Comparison of ENCODE assay signal across 38 cellular contexts in genomic region chr5:148607406-148607805, GRCh38. TPM values are rescaled to one million over a fixed set of nuclear protein-coding genes. Genes with fewer than 3 reads are reported as not detected.
"Had no signal": no experiment of that assay in that cellular context is flagged by ENCODE, and none has a peak within 500 bp of the region (broad histone marks: within the 10 kb centered on the region; RNA-seq: fewer than 3 reads in every experiment).

No MANE protein-coding gene starts in this region.

- H3K4me3 ChIP-seq: adrenal gland, ascending aorta, body of pancreas, breast epithelium, cardiac muscle cell had no signal

- ATAC-seq: activated naive CD4-positive, alpha-beta T cell treated with anti-CD3 and anti-CD28 coated beads, Interleukin-2, amount 50 U/mL, for 72 hours; activated naive CD8-positive, alpha-beta T cell treated with anti-CD3 and anti-CD28 coated beads, Interleukin-2, amount 50 U/mL, for 24 hours; activated T-cell treated with anti-CD3 and anti-CD28 coated beads, Interleukin-2, amount 50 U/mL, for 4 hours; activated T-cell treated with anti-CD3 and anti-CD28 coated beads, Interleukin-2, amount 50 U/mL, for 72 hours; activated T-helper 17 cell treated with anti-CD3 and anti-CD28 coated beads, Interleukin-2, amount 50 U/mL, for 72 hours; body of pancreas had no signal

- H3K27ac ChIP-seq: adrenal gland, ascending aorta, body of pancreas, brain microvascular endothelial cell, breast epithelium, cardiac muscle cell had no signal

- H3K9me3 ChIP-seq: adrenal gland, ascending aorta, body of pancreas, breast epithelium had no signal

- DNase-seq: activated effector memory CD4-positive, alpha-beta T cell treated with anti-CD3 and anti-CD28 coated beads, Interleukin-2, amount 50 U/mL, for 16 hours; activated effector memory CD4-positive, alpha-beta T cell treated with Interleukin-2 at 50 U/mL for 16 hours; activated gamma-delta T cell; activated gamma-delta T cell treated with Interleukin-2 at 50 U/mL for 16 hours; activated naive CD4-positive, alpha-beta T cell; activated naive CD4-positive, alpha-beta T cell treated with anti-CD3 and anti-CD28 coated beads for 36 hours; activated naive CD4-positive, alpha-beta T cell treated with anti-CD3 and anti-CD28 coated beads, Interleukin-2, amount 10 ng/mL, durations not matched to agents 7 days and 5 days; activated naive CD4-positive, alpha-beta T cell treated with anti-CD3 and anti-CD28 coated beads, Interleukin-2, amount 50 U/mL, for 16 hours; activated naive CD4-positive, alpha-beta T cell treated with Interleukin-2 at 50 U/mL for 16 hours; activated naive CD8-positive, alpha-beta T cell treated with anti-CD3 and anti-CD28 coated beads for 36 hours; activated naive CD8-positive, alpha-beta T cell treated with anti-CD3 and anti-CD28 coated beads, Interleukin-2, amount 10 ng/mL, durations not matched to agents 7 days and 5 days; activated naive CD8-positive, alpha-beta T cell treated with anti-CD3 and anti-CD28 coated beads, Interleukin-2, amount 50 U/mL, for 24 hours; activated T-cell treated with anti-CD3 and anti-CD28 coated beads, Interleukin-2, amount 50 U/mL, for 1 hour; activated T-cell treated with anti-CD3 and anti-CD28 coated beads, Interleukin-2, amount 50 U/mL, for 24 hours; activated T-cell treated with anti-CD3 and anti-CD28 coated beads, Interleukin-2, amount 50 U/mL, for 4 hours; activated T-cell treated with anti-CD3 and anti-CD28 coated beads, Interleukin-2, amount 50 U/mL, for 48 hours; activated T-cell treated with anti-CD3 and anti-CD28 coated beads, Interleukin-2, amount 50 U/mL, for 72 hours; adrenal gland; amniotic stem cell; amygdala; anterior cingulate cortex; aorta; body of pancreas; brain microvascular endothelial cell; caudate nucleus; central memory CD4-positive, alpha-beta T cell; cerebellar nuclear complex had no signal

- H3K36me3 ChIP-seq: adrenal gland, ascending aorta, brain microvascular endothelial cell, breast epithelium, cardiac muscle cell had no signal

- FAIRE-seq: astrocyte, bronchial epithelial cell had no signal

- H3K27me3 ChIP-seq: adrenal gland, ascending aorta, body of pancreas, brain microvascular endothelial cell, breast epithelium, cardiac muscle cell had no signal

- H3K4me1 ChIP-seq: adrenal gland, ascending aorta, body of pancreas, breast epithelium had no signal

RNA-seq across cellular contexts. Expression of gene HTR4, which starts 46.9 kb away (rescaled TPM):
- total RNA-seq: activated naive CD4-positive, alpha-beta T cell treated with anti-CD3 and anti-CD28 coated beads for 36 hours; activated naive CD4-positive, alpha-beta T cell treated with anti-CD3 and anti-CD28 coated beads, Interleukin-2, amount 50 U/mL, for 72 hours; activated naive CD8-positive, alpha-beta T cell treated with anti-CD3 and anti-CD28 coated beads for 36 hours; activated naive CD8-positive, alpha-beta T cell treated with anti-CD3 and anti-CD28 coated beads, Interleukin-2, amount 10 ng/mL, durations not matched to agents 7 days and 5 days; activated T-cell treated with anti-CD3 and anti-CD28 coated beads, Interleukin-2, amount 50 U/mL, for 4 hours; activated T-cell treated with anti-CD3 and anti-CD28 coated beads, Interleukin-2, amount 50 U/mL, for 72 hours; activated T-helper 1 cell treated with anti-CD3 and anti-CD28 coated beads, Interleukin-12 subunit alpha, Interleukin-12 subunit beta, Interleukin-2, Interleukin-4 antibody, amounts not matched to agents 30 ng/mL and 10 ng/mL and 1 ng/mL, durations not matched to agents 14 hours and 24 hours and 36 hours; activated T-helper 17 cell treated with anti-CD3 and anti-CD28 coated beads, Interleukin-2, amount 50 U/mL, for 72 hours; activated T-helper 2 cell treated with anti-CD3 and anti-CD28 coated beads, Interferon-gamma antibody, Interleukin-2, Interleukin-4, amounts not matched to agents 10 μg/mL and 5 μg/mL and 100 μg/mL, durations not matched to agents 14 hours and 24 hours and 36 hours; astrocyte; body of pancreas; bronchial epithelial cell; chondrocyte had no signal
- polyA plus RNA-seq: adipose tissue had no signal
